ENCODE assay signal across 14 cellular contexts in genomic region chr1:95323117-95323516, GRCh38.
A peak's percentile ranks its signal among the peaks of the same experiment; 100 is the strongest.
DNase-seq lines count a peak whose midpoint lies in the region; ATAC-seq and TF ChIP-seq lines count a peak whose summit lies in the region.
"Had no signal": no experiment of that assay in that cellular context is flagged by ENCODE, and none has a peak within 500 bp of the region (broad histone marks: within the 10 kb centered on the region; RNA-seq: fewer than 3 reads in every experiment).

No MANE protein-coding gene starts in this region.

- POLR2A ChIA-PET in MCF 10A (lab: Yijun Ruan, JAX): no interaction called here

- H3K4me2 ChIP-seq in mammary epithelial cell (ENCODE audit: insufficient read depth, low read depth, low read length): no peak overlapping the region

- no peaks in the 10 kb centered on the region for H3K36me3 Mint-ChIP-seq in MCF 10A (ENCODE audit: insufficient read depth, unreplicated experiment)

- H3K27ac Mint-ChIP-seq in MCF 10A (ENCODE audit: low read depth, unreplicated experiment): no peak overlapping the region

- in situ Hi-C loops in mammary epithelial cell (cut with MboI; ENCODE audit: low sequenced_read_pairs in 2 of 2) (no loop called here), SK-MEL-5 (cut with HindIII; ENCODE audit: low pct_unique_long_range_greater_than_20kb, low sequenced_read_pairs) (no loop called here)

- H2AFZ ChIP-seq in mammary epithelial cell (ENCODE audit: low read depth, low read length): no peak overlapping the region

- no peaks in the 10 kb centered on the region for H3K4me1 ChIP-seq in mammary epithelial cell (ENCODE audit: insufficient read depth, low read length)
- H3K4me1 ChIP-seq: body of pancreas had no signal

- intact Hi-C loops in MCF 10A (cut with micrococcal nuclease) (no loop called here), mammary epithelial cell (cut with micrococcal nuclease) (no loop called here)

- no peaks in the 10 kb centered on the region for H3K9me3 Mint-ChIP-seq in MCF 10A (ENCODE audit: unreplicated experiment)

- H3K79me2 ChIP-seq in mammary epithelial cell (ENCODE audit: insufficient read depth, low read length): no peaks in the 10 kb centered on the region

- no peaks in the 10 kb centered on the region for H3K4me1 Mint-ChIP-seq in MCF 10A (ENCODE audit: insufficient read depth, unreplicated experiment)

- dilution Hi-C loops in mammary epithelial cell (cut with HindIII; ENCODE audit: low sequenced_read_pairs): no loop called here

- peaks cover 3% of the 10 kb centered on the region for H3K27me3 ChIP-seq in mammary epithelial cell (ENCODE audit: insufficient read depth, low read length)
- H3K27me3 ChIP-seq: body of pancreas, neutrophil had no signal

- DNase-seq in MCF 10A (ENCODE audit: unreplicated experiment): peak; percentile 33
- DNase-seq in mammary epithelial cell: no peak
- peak; percentile 35 for DNase-seq in SK-MEL-5 (ENCODE audit: low read depth, low spot score)
- DNase-seq in foreskin melanocyte: peak; percentile 40
- peak; percentile 64 for DNase-seq in superior temporal gyrus (ENCODE audit: extremely low spot score)
- DNase-seq: ACHN; body of pancreas; effector CD4-positive, alpha-beta T cell; NCI-H1694 treated with DMSO at 0.1 percent for 48 hours had no signal

- no peak overlapping the region for H3K4me3 Mint-ChIP-seq in MCF 10A (ENCODE audit: unreplicated experiment)

- TF ChIP-seq CTCF in MCF 10A (IDR thresholded peaks at IDR 0.05; ENCODE audit: unreplicated experiment): no peak
- no peak for TF ChIP-seq CTCF in mammary epithelial cell (conservative IDR thresholded peaks at IDR 0.05 in 1 of 2, IDR thresholded peaks at IDR 0.05 in 1 of 2; ENCODE audit: extremely low read depth in 1 of 2, insufficient read depth in 1 of 2, low read depth in 1 of 2, low read length in 2 of 2)

- no CpG with 5 or more reads among the region's 1 CpG for WGBS in mammary epithelial cell (ENCODE audit: low coverage, missing lambda C conversion rate)

- no peaks in the 10 kb centered on the region for H3K9me3 ChIP-seq in mammary epithelial cell (replicated peaks; ENCODE audit: insufficient read depth, low read length)
- H3K9me3 ChIP-seq: body of pancreas, neutrophil had no signal

- H3K36me3 ChIP-seq in mammary epithelial cell (ENCODE audit: insufficient read depth, low read length): no peaks in the 10 kb centered on the region
- H3K36me3 ChIP-seq: neutrophil had no signal

- no peak for ATAC-seq in HG03135 (IDR thresholded peaks at IDR 0.05; ENCODE audit: unreplicated experiment)
- ATAC-seq in HG02759 (IDR thresholded peaks at IDR 0.05; ENCODE audit: unreplicated experiment): no peak
- no peak for ATAC-seq in GM18868 (IDR thresholded peaks at IDR 0.05; ENCODE audit: unreplicated experiment)
- ATAC-seq: body of pancreas had no signal

- H3K27ac ChIP-seq in mammary epithelial cell (ENCODE audit: insufficient read depth, low read depth, low read length): no peak overlapping the region
- H3K27ac ChIP-seq: body of pancreas, neutrophil, SK-N-MC had no signal

- no peak overlapping the region for H3K4me3 ChIP-seq in mammary epithelial cell (replicated peaks in 1 of 3; ENCODE audit: insufficient read depth in 1 of 3, low read depth in 2 of 3, low read length in 3 of 3)
- H3K4me3 ChIP-seq: body of pancreas, SK-N-MC had no signal

- H3K27me3 Mint-ChIP-seq in MCF 10A (ENCODE audit: insufficient read depth, unreplicated experiment): peaks cover 57% of the 10 kb centered on the region

- H3K9ac ChIP-seq in mammary epithelial cell (ENCODE audit: insufficient read depth, low read length): no peak overlapping the region

- CTCF ChIA-PET in MCF 10A (lab: Yijun Ruan, JAX): interaction anchor here (1.5 kb wide), 1 partner anchor 15 kb away, joined by 4 read pairs; no protein-coding TSS in a partner anchor
- CTCF ChIA-PET in mammary epithelial cell (lab: Charles Lee; ENCODE audit: low non-redundant PET): no interaction called here

- no TSS peak for BruUV-seq in MCF 10A (replicated peaks; lab: Mats Ljungman, UMichigan)
- no TSS peak for BruUV-seq in mammary epithelial cell (replicated peaks; lab: Mats Ljungman, UMichigan)

- H4K20me1 ChIP-seq in mammary epithelial cell (ENCODE audit: insufficient read depth, low read length): no peaks in the 10 kb centered on the region
